Comparison of ENCODE assay signal across 28 cellular contexts in the genomic region with DNA sequence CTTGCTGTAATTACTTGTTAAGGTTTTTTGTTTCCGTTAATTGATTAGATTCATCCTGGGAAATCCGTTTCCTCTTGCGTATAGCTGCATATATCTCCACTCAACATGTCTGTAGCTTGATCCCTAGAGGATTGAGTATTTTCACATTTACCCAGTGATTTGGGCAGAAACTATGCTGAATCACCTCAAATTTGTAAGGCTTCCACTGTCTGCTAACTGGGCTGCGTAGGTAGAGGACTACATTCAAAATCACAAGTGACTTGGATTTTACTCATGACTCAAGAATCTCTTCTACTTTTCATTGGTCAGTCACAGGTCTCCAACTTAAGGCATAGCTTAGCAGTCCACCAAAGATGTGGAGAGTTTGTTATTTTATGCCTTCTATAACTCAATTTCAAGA.
"Had no signal": no experiment of that assay in that cellular context is flagged by ENCODE, and none has a peak within 500 bp of the region (broad histone marks: within the 10 kb centered on the region; RNA-seq: fewer than 3 reads in every experiment).

No MANE protein-coding gene starts in this region.

- DNase-seq: activated CD4-positive, alpha-beta memory T cell treated with anti-CD3 and anti-CD28 coated beads, Interleukin-2, amount 10 ng/mL, durations not matched to agents 7 days and 5 days; activated CD4-positive, alpha-beta T cell treated with anti-CD3 and anti-CD28 coated beads for 1 hour; activated CD4-positive, alpha-beta T cell treated with anti-CD3 and anti-CD28 coated beads for 4 hours; activated CD4-positive, alpha-beta T cell treated with anti-CD3 and anti-CD28 coated beads, Interleukin-2, amount 10 ng/mL, durations not matched to agents 7 days and 5 days; activated CD4-positive, alpha-beta T cell treated with anti-CD3 and anti-CD28 coated beads, Interleukin-2, amount 50 U/mL, for 4 hours; activated CD8-positive, alpha-beta memory T cell treated with anti-CD3 and anti-CD28 coated beads, Interleukin-2, amount 50 U/mL, for 48 hours; activated effector memory CD4-positive, alpha-beta T cell treated with Interleukin-2 at 50 U/mL for 16 hours; activated gamma-delta T cell treated with Interleukin-2 at 50 U/mL for 16 hours; activated naive CD4-positive, alpha-beta T cell treated with anti-CD3 and anti-CD28 coated beads, Interleukin-2, amount 50 U/mL, for 16 hours; activated naive CD4-positive, alpha-beta T cell treated with Interleukin-2 at 50 U/mL for 16 hours; activated T-cell treated with anti-CD3 and anti-CD28 coated beads for 4 hours; activated T-cell treated with anti-CD3 and anti-CD28 coated beads, Interleukin-2, amount 50 U/mL, for 24 hours; activated T-cell treated with anti-CD3 and anti-CD28 coated beads, Interleukin-2, amount 50 U/mL, for 72 hours; amniotic stem cell; anterior cingulate cortex; caudate nucleus; cortex of kidney; dermis blood vessel endothelial cell; effector CD4-positive, alpha-beta T cell; effector memory CD8-positive, alpha-beta T cell; erythroblast; foreskin fibroblast; gastrocnemius medialis; glutamatergic neuron; heart left ventricle; T-helper 2 cell had no signal

- H3K4me3 ChIP-seq: esophagus muscularis mucosa, gastrocnemius medialis, heart left ventricle had no signal

- ATAC-seq: activated T-cell treated with anti-CD3 and anti-CD28 coated beads, Interleukin-2, amount 50 U/mL, for 72 hours; effector memory CD8-positive, alpha-beta T cell; gastrocnemius medialis; heart left ventricle; WTC11 had no signal
